Comparison of ENCODE assay signal across 13 cellular contexts in the genomic region with DNA sequence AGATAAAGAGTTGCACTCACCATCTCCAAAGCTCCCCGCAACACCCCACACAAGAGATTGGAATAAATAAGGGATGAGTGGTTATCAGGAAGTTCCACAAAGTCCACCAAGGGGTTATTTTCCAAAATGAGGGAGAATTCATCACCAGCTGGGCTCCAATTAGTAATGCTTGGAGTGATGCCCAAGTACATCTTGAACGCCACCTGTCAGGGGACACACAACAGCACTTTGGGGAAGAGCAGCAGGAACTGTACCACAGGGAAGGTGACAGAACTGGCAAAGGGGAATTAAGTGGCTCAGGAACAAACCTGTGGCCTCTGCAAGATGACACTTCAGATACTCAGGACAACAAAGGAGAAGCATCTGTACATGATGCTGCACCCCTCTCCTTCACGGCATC. TPM values are rescaled to one million over a fixed set of nuclear protein-coding genes. Genes with fewer than 3 reads are reported as not detected.
A peak's percentile ranks its signal among the peaks of the same experiment; 100 is the strongest.
DNase-seq lines count a peak whose midpoint lies in the region; ATAC-seq lines count a peak whose summit lies in the region.
"Had no signal": no experiment of that assay in that cellular context is flagged by ENCODE, and none has a peak within 500 bp of the region (broad histone marks: within the 10 kb centered on the region; RNA-seq: fewer than 3 reads in every experiment).

No MANE protein-coding gene starts in this region.

- DNase-seq in DMS 273 treated with DMSO at 0.1 percent for 48 hours (lab: John Stamatoyannopoulos, UW), result peak; percentile 58
- peak; percentile 86 for DNase-seq in NCI-H1694 treated with DMSO at 0.1 percent for 48 hours (lab: John Stamatoyannopoulos, UW)
- peak; percentile 51 for DNase-seq in NCI-H69 (lab: John Stamatoyannopoulos, UW)
- no peak for DNase-seq in GDM1 (lab: John Stamatoyannopoulos, UW)
- DNase-seq in NCI-H2227 treated with DMSO at 0.1 percent for 48 hours (lab: John Stamatoyannopoulos, UW), result no peak
- no peak for DNase-seq in dermis blood vessel endothelial cell
- DNase-seq: activated CD4-positive, CD25-positive, alpha-beta regulatory T cell; naive thymus-derived CD4-positive, alpha-beta T cell had no signal

- peaks cover 25 to 28% of the 10 kb centered on the region in 2 donors for H3K36me3 ChIP-seq in muscle layer of duodenum (ENCODE audit: control insufficient read depth in 1 of 2, insufficient read depth in 2 of 2, low read length in 2 of 2)

- H3K4me3 ChIP-seq in muscle layer of duodenum (ENCODE audit: low read depth in 1 of 2, low read length in 2 of 2), result no peak overlapping the region

- peak overlapping the region; percentile 86 for H3K27ac ChIP-seq in muscle layer of duodenum (ENCODE audit: low read length)

- peaks cover 6 to 15% of the 10 kb centered on the region in 2 donors for H3K4me1 ChIP-seq in muscle layer of duodenum (ENCODE audit: control insufficient read depth in 1 of 2, insufficient read depth in 2 of 2, low read length in 2 of 2)

- no peaks in the 10 kb centered on the region for H3K9me3 ChIP-seq in muscle layer of duodenum (ENCODE audit: control insufficient read depth in 1 of 2, low read length in 2 of 2)

- no peak for ATAC-seq in GM18870 (IDR thresholded peaks at IDR 0.05; ENCODE audit: unreplicated experiment)
- ATAC-seq: activated naive CD4-positive, alpha-beta T cell treated with anti-CD3 and anti-CD28 coated beads, Interleukin-2, amount 50 U/mL, for 72 hours; HCT116; naive thymus-derived CD4-positive, alpha-beta T cell had no signal

- no peaks in the 10 kb centered on the region for H3K27me3 ChIP-seq in muscle layer of duodenum (ENCODE audit: low read depth, low read length)

RNA-seq across cellular contexts. Expression of a gene that starts 11.5 kb away (rescaled TPM):
- 77.8 and 117 TPM in 2 replicates for total RNA-seq in dermis blood vessel endothelial cell

RNA-seq across cellular contexts. Expression of a gene that starts 12.8 kb away (rescaled TPM):
- 3.0 and 3.2 TPM in 2 replicates for total RNA-seq in dermis blood vessel endothelial cell

RNA-seq across cellular contexts. Expression of a gene that starts 18.2 kb away (rescaled TPM):
- total RNA-seq in dermis blood vessel endothelial cell, result 77.9 and 106 TPM in 2 replicates

RNA-seq across cellular contexts. Expression of a gene that starts 49.1 kb away (rescaled TPM):
- 43.1 and 52.9 TPM in 2 replicates for total RNA-seq in dermis blood vessel endothelial cell

RNA-seq across cellular contexts. Expression of a gene that starts 53.9 kb away (rescaled TPM):
- 0.14 and 0.68 TPM in 2 replicates for total RNA-seq in dermis blood vessel endothelial cell
- total RNA-seq: posterior vena cava had no signal

Comparison
In these comparisons a context has a peak if more than half of its experiments do, and no peak if none do; other contexts are left out.
1. DNase-seq: peak in DMS 273 treated with DMSO at 0.1 percent for 48 hours (single experiment), NCI-H1694 treated with DMSO at 0.1 percent for 48 hours (single experiment) and NCI-H69 (single experiment); none in GDM1 (single experiment), NCI-H2227 treated with DMSO at 0.1 percent for 48 hours (single experiment) and dermis blood vessel endothelial cell (single experiment).